Comparison of ENCODE assay signal across 9 cellular contexts in the genomic region with DNA sequence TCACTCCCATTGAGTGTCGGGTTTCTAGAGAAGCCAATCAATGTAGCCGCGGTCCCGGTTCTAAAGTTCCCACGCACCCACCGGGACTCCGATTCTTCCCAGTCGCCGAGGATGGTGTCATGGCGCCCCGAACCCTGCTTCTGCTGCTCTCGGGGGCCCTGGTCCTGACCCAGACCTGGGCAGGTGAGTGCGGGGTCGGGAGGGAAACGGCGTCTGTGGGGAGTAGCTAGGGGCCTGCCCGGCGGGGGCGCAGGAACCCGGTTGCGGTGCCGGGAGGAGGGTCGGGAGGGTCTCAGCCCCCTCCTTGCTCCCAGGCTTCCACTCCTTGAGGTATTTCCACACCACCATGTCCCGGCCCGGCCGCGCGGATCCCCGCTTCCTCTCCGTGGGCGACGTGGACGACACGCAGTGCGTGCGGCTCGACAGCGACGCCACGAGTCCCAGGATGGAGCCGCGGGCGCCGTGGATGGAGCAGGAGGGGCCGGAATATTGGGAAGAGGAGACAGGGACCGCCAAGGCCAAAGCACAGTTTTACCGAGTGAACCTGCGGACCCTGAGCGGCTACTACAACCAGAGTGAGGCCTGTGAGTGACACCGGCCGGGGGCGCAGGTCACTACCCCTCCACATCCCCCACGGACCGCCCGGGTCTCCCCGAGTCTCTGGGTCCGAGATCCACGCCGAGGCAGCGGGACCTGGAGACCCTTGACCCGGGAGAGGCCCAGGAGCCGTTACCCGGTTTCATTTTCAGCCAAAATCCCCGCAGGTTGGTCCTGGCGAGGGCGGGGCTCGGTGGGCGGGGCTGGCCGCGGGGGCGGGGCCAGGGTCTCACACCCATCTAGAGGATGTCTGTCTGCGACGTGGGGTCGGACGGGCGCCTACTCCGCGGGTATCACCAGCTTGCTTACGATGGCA. TPM values are rescaled to one million over a fixed set of nuclear protein-coding genes. Genes with fewer than 3 reads are reported as not detected.
A peak's percentile ranks its signal among the peaks of the same experiment; 100 is the strongest.
DNase-seq lines count a peak whose midpoint lies in the region; ATAC-seq, FAIRE-seq and TF ChIP-seq lines count a peak whose summit lies in the region.
"Had no signal": no experiment of that assay in that cellular context is flagged by ENCODE, and none has a peak within 500 bp of the region (broad histone marks: within the 10 kb centered on the region; RNA-seq: fewer than 3 reads in every experiment).

No MANE protein-coding gene starts in this region.

- H3K27me3 ChIP-seq in mammary epithelial cell (ENCODE audit: insufficient read depth, low read length), result no peaks in the 10 kb centered on the region

- H3K4me1 ChIP-seq in mammary epithelial cell (ENCODE audit: insufficient read depth, low read length) (peaks cover 30% of the 10 kb centered on the region), kidney (ENCODE audit: control insufficient read depth in 1 of 2, insufficient read depth in 1 of 2, low read depth in 1 of 2, low read length in 2 of 2) (no peaks in the 10 kb centered on the region)

- ATAC-seq in GM18498 (IDR thresholded peaks at IDR 0.05; ENCODE audit: unreplicated experiment) (peak; percentile 47), WTC11 (peak; percentile 74), HG03139 (IDR thresholded peaks at IDR 0.05; ENCODE audit: unreplicated experiment) (no peak), GM19328 (IDR thresholded peaks at IDR 0.05; ENCODE audit: unreplicated experiment) (no peak)

- H2AFZ ChIP-seq in mammary epithelial cell (ENCODE audit: low read depth, low read length), result peak overlapping the region; percentile 79

- peaks cover 5% of the 10 kb centered on the region for H3K4me1 Mint-ChIP-seq in WTC11

- peak overlapping the region; percentile 77 for H3K4me3 Mint-ChIP-seq in WTC11

- H3K27ac ChIP-seq in mammary epithelial cell (ENCODE audit: insufficient read depth, low read depth, low read length) (peak overlapping the region; percentile 100), kidney (ENCODE audit: low read depth in 2 of 2, low read length in 2 of 2) (peak overlapping the region; percentile 43 to 51)
- H3K27ac ChIP-seq: VCaP had no signal

- peaks cover 10% of the 10 kb centered on the region for H3K36me3 Mint-ChIP-seq in WTC11

- POLR2A ChIA-PET in WTC11 (lab: Charles Lee), result interaction anchor here (0.9 kb wide), 1 partner anchor 34 kb away, joined by 4 read pairs; no protein-coding TSS in a partner anchor

- peaks cover 23% of the 10 kb centered on the region for H3K79me2 ChIP-seq in mammary epithelial cell (ENCODE audit: insufficient read depth, low read length)

- CTCF ChIA-PET in WTC11 (lab: Charles Lee) (interaction anchor here (1.1 to 2.1 kb wide), 3 partner anchors 13 to 54 kb away, joined by 4 to 6 read pairs (median 6); no protein-coding TSS in a partner anchor), mammary epithelial cell (lab: Charles Lee; ENCODE audit: low non-redundant PET) (no interaction called here)

- in situ Hi-C loops in mammary epithelial cell (cut with MboI; ENCODE audit: low sequenced_read_pairs in 2 of 2), result no loop called here

- peaks cover 80% of the 10 kb centered on the region for H3K27me3 Mint-ChIP-seq in WTC11 (ENCODE audit: low read depth)

- FAIRE-seq in kidney (lab: Jason Lieb, UNC), result no peak

- peaks cover 16% of the 10 kb centered on the region for H3K9me3 Mint-ChIP-seq in WTC11

- intact Hi-C loops in mammary epithelial cell (cut with micrococcal nuclease), result no loop called here
- intact Hi-C loops in kidney (cut with DNase I), result no loop called here

- H3K36me3 ChIP-seq in mammary epithelial cell (ENCODE audit: insufficient read depth, low read length), result no peaks in the 10 kb centered on the region
- no peaks in the 10 kb centered on the region for H3K36me3 ChIP-seq in kidney (ENCODE audit: control insufficient read depth in 1 of 2, insufficient read depth in 2 of 2, low read length in 2 of 2)

- WGBS in mammary epithelial cell (ENCODE audit: low coverage, missing lambda C conversion rate), result 4% methylated on average over 23 of the region's 79 CpGs

- TF ChIP-seq CTCF in WTC11 (IDR thresholded peaks at IDR 0.05), result no peak
- TF ChIP-seq CTCF in mammary epithelial cell (conservative IDR thresholded peaks at IDR 0.05 in 1 of 2, IDR thresholded peaks at IDR 0.05 in 1 of 2; ENCODE audit: extremely low read depth in 1 of 2, insufficient read depth in 1 of 2, low read depth in 1 of 2, low read length in 2 of 2), result peak; percentile 34 to 77
- TF ChIP-seq CTCF in kidney (IDR thresholded peaks at IDR 0.05; ENCODE audit: borderline replicate concordance, extremely low read depth, insufficient read depth), result peak; percentile 56

- peak overlapping the region; percentile 96 for H3K4me2 ChIP-seq in mammary epithelial cell (ENCODE audit: insufficient read depth, low read depth, low read length)

- dilution Hi-C loops in mammary epithelial cell (cut with HindIII; ENCODE audit: low sequenced_read_pairs), result loop anchor here (5.0 kb wide), 1 partner anchor 35 kb away; no protein-coding TSS in a partner anchor

- H3K9me3 ChIP-seq in mammary epithelial cell (replicated peaks; ENCODE audit: insufficient read depth, low read length) (no peaks in the 10 kb centered on the region), kidney (ENCODE audit: control insufficient read depth in 1 of 2, low read length in 2 of 2) (no peaks in the 10 kb centered on the region)

- peak overlapping the region; percentile 75 to 86 (median 81) for H3K4me3 ChIP-seq in mammary epithelial cell (replicated peaks in 1 of 3; ENCODE audit: insufficient read depth in 1 of 3, low read depth in 2 of 3, low read length in 3 of 3)
- peak overlapping the region; percentile 68 to 78 for H3K4me3 ChIP-seq in kidney (ENCODE audit: low read length in 2 of 2)

- H3K27ac Mint-ChIP-seq in WTC11, result no peak overlapping the region

- no TSS peak for BruUV-seq in mammary epithelial cell (replicated peaks; lab: Mats Ljungman, UMichigan)

- DNase-seq in WTC11 (ENCODE audit: low spot score), result peak; percentile 63
- DNase-seq in mammary epithelial cell, result peak; percentile 48
- DNase-seq in kidney, result peak; percentile 91
- DNase-seq in stimulated activated CD4-positive, alpha-beta T cell treated with anti-CD3 and anti-CD28 coated beads, Interleukin-15, amount 100 ng/mL, for 1 hour (ENCODE audit: low read depth in 1 of 2, low spot score in 1 of 2), result peak; percentile 58 to 65
- no peak for DNase-seq in SKM-1 treated with dmso at 0.1 percent for 144 hours (lab: John Stamatoyannopoulos, UW; ENCODE audit: unreplicated experiment)

- H3K9ac ChIP-seq in mammary epithelial cell (ENCODE audit: insufficient read depth, low read length) (peak overlapping the region; percentile 99), kidney (ENCODE audit: low read length in 2 of 2) (peak overlapping the region; percentile 58 to 63)

- H4K20me1 ChIP-seq in mammary epithelial cell (ENCODE audit: insufficient read depth, low read length), result no peaks in the 10 kb centered on the region

TF ChIP-seq in WTC11, 78 proteins besides CTCF, POLR2A, EP300 and RAD21 (continues in another document):
- TF ChIP-seq ZNF416 (CRISPR knock-in tag; IDR thresholded peaks at IDR 0.05) (no peak), ESRRA (CRISPR knock-in tag; IDR thresholded peaks at IDR 0.05; ENCODE audit: borderline replicate concordance) (no peak), PRRX2 (CRISPR knock-in tag; IDR thresholded peaks at IDR 0.05) (no peak), IRF1 (CRISPR knock-in tag; IDR thresholded peaks at IDR 0.05) (no peak)
- TF ChIP-seq, protein P1, sequence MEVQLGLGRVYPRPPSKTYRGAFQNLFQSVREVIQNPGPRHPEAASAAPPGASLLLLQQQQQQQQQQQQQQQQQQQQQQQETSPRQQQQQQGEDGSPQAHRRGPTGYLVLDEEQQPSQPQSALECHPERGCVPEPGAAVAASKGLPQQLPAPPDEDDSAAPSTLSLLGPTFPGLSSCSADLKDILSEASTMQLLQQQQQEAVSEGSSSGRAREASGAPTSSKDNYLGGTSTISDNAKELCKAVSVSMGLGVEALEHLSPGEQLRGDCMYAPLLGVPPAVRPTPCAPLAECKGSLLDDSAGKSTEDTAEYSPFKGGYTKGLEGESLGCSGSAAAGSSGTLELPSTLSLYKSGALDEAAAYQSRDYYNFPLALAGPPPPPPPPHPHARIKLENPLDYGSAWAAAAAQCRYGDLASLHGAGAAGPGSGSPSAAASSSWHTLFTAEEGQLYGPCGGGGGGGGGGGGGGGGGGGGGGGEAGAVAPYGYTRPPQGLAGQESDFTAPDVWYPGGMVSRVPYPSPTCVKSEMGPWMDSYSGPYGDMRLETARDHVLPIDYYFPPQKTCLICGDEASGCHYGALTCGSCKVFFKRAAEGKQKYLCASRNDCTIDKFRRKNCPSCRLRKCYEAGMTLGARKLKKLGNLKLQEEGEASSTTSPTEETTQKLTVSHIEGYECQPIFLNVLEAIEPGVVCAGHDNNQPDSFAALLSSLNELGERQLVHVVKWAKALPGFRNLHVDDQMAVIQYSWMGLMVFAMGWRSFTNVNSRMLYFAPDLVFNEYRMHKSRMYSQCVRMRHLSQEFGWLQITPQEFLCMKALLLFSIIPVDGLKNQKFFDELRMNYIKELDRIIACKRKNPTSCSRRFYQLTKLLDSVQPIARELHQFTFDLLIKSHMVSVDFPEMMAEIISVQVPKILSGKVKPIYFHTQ (CRISPR knock-in tag; IDR thresholded peaks at IDR 0.05), result no peak
- TF ChIP-seq, protein P2, sequence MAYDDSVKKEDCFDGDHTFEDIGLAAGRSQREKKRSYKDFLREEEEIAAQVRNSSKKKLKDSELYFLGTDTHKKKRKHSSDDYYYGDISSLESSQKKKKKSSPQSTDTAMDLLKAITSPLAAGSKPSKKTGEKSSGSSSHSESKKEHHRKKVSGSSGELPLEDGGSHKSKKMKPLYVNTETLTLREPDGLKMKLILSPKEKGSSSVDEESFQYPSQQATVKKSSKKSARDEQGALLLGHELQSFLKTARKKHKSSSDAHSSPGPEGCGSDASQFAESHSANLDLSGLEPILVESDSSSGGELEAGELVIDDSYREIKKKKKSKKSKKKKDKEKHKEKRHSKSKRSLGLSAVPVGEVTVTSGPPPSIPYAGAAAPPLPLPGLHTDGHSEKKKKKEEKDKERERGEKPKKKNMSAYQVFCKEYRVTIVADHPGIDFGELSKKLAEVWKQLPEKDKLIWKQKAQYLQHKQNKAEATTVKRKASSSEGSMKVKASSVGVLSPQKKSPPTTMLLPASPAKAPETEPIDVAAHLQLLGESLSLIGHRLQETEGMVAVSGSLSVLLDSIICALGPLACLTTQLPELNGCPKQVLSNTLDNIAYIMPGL (CRISPR knock-in tag; IDR thresholded peaks at IDR 0.05), result 0 out of 2 replicates have a peak, but pooled peaks have one; percentile 48

RNA-seq across cellular contexts. Expression of gene HLA-G, which starts 35.2 kb away (rescaled TPM):
- total RNA-seq in WTC11 (2021) (1.1 to 1.7 TPM (median 1.4 TPM) in 3 replicates), mammary epithelial cell (under 1 TPM in 1 of 2 donors, not detected in 1; 0.33 TPM), kidney (0.35 TPM)
- polyA plus RNA-seq in mammary epithelial cell (2.7 TPM), kidney (ENCODE audit: insufficient read depth, low read depth, low replicate concordance) (0.37 TPM)
- polyA minus RNA-seq in mammary epithelial cell, result not detected

Comparison
In these comparisons a context has a peak if more than half of its experiments do, and no peak if none do; other contexts are left out.
1. ATAC-seq: peak in GM18498 (single experiment) and WTC11 (single experiment); none in HG03139 (single experiment) and GM19328 (single experiment).